Comparison of ENCODE assay signal across 1 cellular context in genomic region chr2:196534533-196534932, GRCh38.
TF ChIP-seq lines count a peak whose summit lies in the region.

No MANE protein-coding gene starts in this region.

TF ChIP-seq in SK-N-SH, 30 proteins besides CTCF, POLR2A, EP300 and RAD21:
- no peak for TF ChIP-seq REST (IDR thresholded peaks at IDR 0.05; ENCODE audit: low read depth, low read length)
- TF ChIP-seq GATA2 (CRISPR knock-in tag; IDR thresholded peaks at IDR 0.05): no peak
- TF ChIP-seq RXRA (IDR thresholded peaks at IDR 0.05; ENCODE audit: borderline replicate concordance, low read depth): no peak
- TF ChIP-seq NFIC (IDR thresholded peaks at IDR 0.05; ENCODE audit: borderline replicate concordance): no peak
- TF ChIP-seq FOXM1 (IDR thresholded peaks at IDR 0.05; ENCODE audit: low read depth): no peak
- no peak for TF ChIP-seq POLR2AphosphoS5 (IDR thresholded peaks at IDR 0.05; ENCODE audit: low read depth, low read length)
- TF ChIP-seq, protein P1, sequence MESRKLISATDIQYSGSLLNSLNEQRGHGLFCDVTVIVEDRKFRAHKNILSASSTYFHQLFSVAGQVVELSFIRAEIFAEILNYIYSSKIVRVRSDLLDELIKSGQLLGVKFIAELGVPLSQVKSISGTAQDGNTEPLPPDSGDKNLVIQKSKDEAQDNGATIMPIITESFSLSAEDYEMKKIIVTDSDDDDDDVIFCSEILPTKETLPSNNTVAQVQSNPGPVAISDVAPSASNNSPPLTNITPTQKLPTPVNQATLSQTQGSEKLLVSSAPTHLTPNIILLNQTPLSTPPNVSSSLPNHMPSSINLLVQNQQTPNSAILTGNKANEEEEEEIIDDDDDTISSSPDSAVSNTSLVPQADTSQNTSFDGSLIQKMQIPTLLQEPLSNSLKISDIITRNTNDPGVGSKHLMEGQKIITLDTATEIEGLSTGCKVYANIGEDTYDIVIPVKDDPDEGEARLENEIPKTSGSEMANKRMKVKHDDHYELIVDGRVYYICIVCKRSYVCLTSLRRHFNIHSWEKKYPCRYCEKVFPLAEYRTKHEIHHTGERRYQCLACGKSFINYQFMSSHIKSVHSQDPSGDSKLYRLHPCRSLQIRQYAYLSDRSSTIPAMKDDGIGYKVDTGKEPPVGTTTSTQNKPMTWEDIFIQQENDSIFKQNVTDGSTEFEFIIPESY (IDR thresholded peaks at IDR 0.05; ENCODE audit: borderline replicate concordance, low read depth): no peak
- no peak for TF ChIP-seq JUND (IDR thresholded peaks at IDR 0.05)
- no peak for TF ChIP-seq YY1 (IDR thresholded peaks at IDR 0.05; ENCODE audit: low read depth)
TF ChIP-seq in SK-N-SH: peak in this region for 0.
